In the genomic region with DNA sequence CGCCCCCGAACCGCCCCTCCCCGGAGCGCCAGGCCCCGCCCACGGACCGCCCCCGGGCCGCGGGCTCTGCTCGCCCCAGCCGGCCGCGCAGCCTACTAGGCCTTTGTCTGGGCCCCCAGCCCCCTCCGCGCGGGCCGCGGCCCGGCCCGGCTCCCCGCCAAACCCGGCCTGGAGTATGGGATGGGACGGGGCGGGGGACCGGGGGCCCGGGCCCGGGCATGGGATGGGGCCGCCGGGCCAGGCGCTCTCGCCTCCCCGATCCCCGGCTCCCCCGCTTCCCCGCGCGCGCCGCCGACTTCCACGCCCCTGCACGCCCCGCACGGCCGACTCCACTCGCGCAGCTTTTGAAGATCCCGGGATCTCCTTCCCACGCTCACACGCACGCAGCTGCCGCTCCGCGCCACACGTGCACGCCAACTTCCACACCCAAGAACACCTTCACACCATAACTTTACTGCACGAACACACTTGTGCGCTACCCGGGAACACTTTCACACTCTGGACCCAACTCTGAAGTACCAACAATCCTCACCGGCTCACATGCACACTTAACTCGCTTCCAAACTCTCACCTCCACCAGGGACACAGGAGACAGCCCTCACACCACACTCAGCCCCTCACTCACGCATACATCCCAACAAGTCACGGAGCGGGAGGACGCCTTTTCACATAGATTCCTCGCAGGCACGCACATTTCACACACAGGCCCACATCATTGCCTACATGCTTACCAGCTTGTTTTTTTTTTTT, we compare ENCODE assay signal across 8 cellular contexts. TPM values are rescaled to one million over a fixed set of nuclear protein-coding genes. Genes with fewer than 3 reads are reported as not detected.
DNase-seq lines count a peak whose midpoint lies in the region; ATAC-seq and TF ChIP-seq lines count a peak whose summit lies in the region.

No MANE protein-coding gene starts in this region.

- peaks cover 45% of the 10 kb centered on the region for H3K4me1 Mint-ChIP-seq in Calu3 (ENCODE audit: low read depth, unreplicated experiment)

- no peaks in the 10 kb centered on the region for H3K36me3 ChIP-seq in effector memory CD4-positive, alpha-beta T cell (ENCODE audit: control insufficient read depth, insufficient read depth, low read length)
- no peaks in the 10 kb centered on the region for H3K36me3 ChIP-seq in lung (ENCODE audit: control insufficient read depth in 2 of 2, insufficient read depth in 2 of 2, low read length in 2 of 2)

- H3K27me3 ChIP-seq in effector memory CD4-positive, alpha-beta T cell (replicated peaks; ENCODE audit: control insufficient read depth, insufficient read depth, low read length, poor library complexity, severe bottlenecking) = no peaks in the 10 kb centered on the region
- no peaks in the 10 kb centered on the region for H3K27me3 ChIP-seq in lung (ENCODE audit: control insufficient read depth, insufficient read depth)

- peaks cover 63% of the 10 kb centered on the region for H3K36me3 Mint-ChIP-seq in Calu3 (ENCODE audit: insufficient read depth, unreplicated experiment)

- CTCF ChIA-PET in Calu3 (lab: Charles Lee) = no interaction called here

- H3K4me3 Mint-ChIP-seq in Calu3 (ENCODE audit: low read depth, unreplicated experiment) = peak overlapping the region; percentile 85

- no peaks in the 10 kb centered on the region for H3K9me3 ChIP-seq in effector memory CD4-positive, alpha-beta T cell (ENCODE audit: control insufficient read depth, low read length)
- H3K9me3 ChIP-seq in lung (ENCODE audit: control insufficient read depth in 2 of 2, insufficient read depth in 1 of 2, low read length in 1 of 2) = no peaks in the 10 kb centered on the region

- DNase-seq in Calu3 (peak; percentile 81), NCI-H510A (lab: John Stamatoyannopoulos, UW) (peak; percentile 71), lung (ENCODE audit: low spot score) (peak; percentile 76)
- peak; percentile 14 to 20 for DNase-seq in activated CD8-positive, alpha-beta memory T cell treated with anti-CD3 and anti-CD28 coated beads for 4 hours (ENCODE audit: low read depth in 2 of 2)
- peak; percentile 35 to 55 (median 45) for DNase-seq in effector memory CD4-positive, alpha-beta T cell
- DNase-seq in stimulated activated CD4-positive, alpha-beta T cell treated with anti-CD3 and anti-CD28 coated beads, Interleukin-4, amount 100 ng/mL, for 24 hours = peak; percentile 65

- H3K27me3 Mint-ChIP-seq in Calu3 (ENCODE audit: unreplicated experiment) = no peaks in the 10 kb centered on the region

- H3K4me3 ChIP-seq in effector memory CD4-positive, alpha-beta T cell (ENCODE audit: insufficient read depth, low read depth, low read length, poor library complexity, severe bottlenecking) = peak overlapping the region; percentile 62
- peak overlapping the region; percentile 8 for H3K4me3 ChIP-seq in lung

- no TSS peak for BruUV-seq in Calu3 (replicated peaks; lab: Mats Ljungman, UMichigan)

- intact Hi-C loops in Calu3 (cut with micrococcal nuclease; ENCODE audit: unreplicated experiment) = no loop called here

- H3K9me3 Mint-ChIP-seq in Calu3 (ENCODE audit: low read depth, unreplicated experiment) = no peaks in the 10 kb centered on the region

- peak overlapping the region; percentile 92 for H3K27ac Mint-ChIP-seq in Calu3 (ENCODE audit: unreplicated experiment)

- no peaks in the 10 kb centered on the region for H3K4me1 ChIP-seq in effector memory CD4-positive, alpha-beta T cell (ENCODE audit: control insufficient read depth, insufficient read depth, low read length, poor library complexity, severe bottlenecking)
- peaks cover 22 to 36% of the 10 kb centered on the region in 2 donors for H3K4me1 ChIP-seq in lung (ENCODE audit: control insufficient read depth in 2 of 2, insufficient read depth in 2 of 2, low read length in 2 of 2)

- 10 to 30% methylated on average over 22 to 68 of the region's 69 CpGs for WGBS in lung, 2 donors

- ATAC-seq in HG02623 (IDR thresholded peaks at IDR 0.05; ENCODE audit: unreplicated experiment) (peak; percentile 57), lung (ENCODE audit: insufficient read depth, low FRiP score) (peak; percentile 77), HG02970 (IDR thresholded peaks at IDR 0.05; ENCODE audit: low FRiP score, unreplicated experiment) (no peak)

- TF ChIP-seq CTCF in Calu3 (IDR thresholded peaks at IDR 0.05; ENCODE audit: unreplicated experiment) = no peak
- no peak for TF ChIP-seq CTCF in lung (IDR thresholded peaks at IDR 0.05; ENCODE audit: control extremely low read depth, extremely low read depth)

- H3K27ac ChIP-seq in effector memory CD4-positive, alpha-beta T cell (ENCODE audit: insufficient read depth, low read length, poor library complexity, severe bottlenecking) = no peak overlapping the region
- peak overlapping the region; percentile 29 to 77 for H3K27ac ChIP-seq in lung (ENCODE audit: low read depth in 1 of 2, low read length in 1 of 2)

RNA-seq across cellular contexts. Expression of gene HSPG2, which starts 0.4 kb away (rescaled TPM):
- 397 and 398 TPM in 2 replicates for total RNA-seq in Calu3 (2022)
- 100 to 1,000 TPM; 180 to 335 TPM for total RNA-seq in lung
- polyA plus RNA-seq in lung = 100 to 1,000 TPM in 1 of 2 donors, 10 to 100 TPM in 1; 58.0 to 100 TPM

RNA-seq across cellular contexts. Expression of gene CELA3B, which starts 39.3 kb away (rescaled TPM):
- total RNA-seq in Calu3 (2022) (not detected in 2 replicates), lung (1 to 10 TPM in 1 of 2 donors, not detected in 1; 6.7 TPM)
- under 1 TPM; 0.18 to 0.37 TPM for polyA plus RNA-seq in lung

Comparison
In these comparisons a context has a peak if more than half of its experiments do, and no peak if none do; other contexts are left out.
1. DNase-seq: peak in every context shown above with its lines; median percentile 81 in Calu3; 76 in lung; 71 in NCI-H510A; 65 in stimulated activated CD4-positive, alpha-beta T cell treated with anti-CD3 and anti-CD28 coated beads, Interleukin-4, amount 100 ng/mL, for 24 hours; 45 in effector memory CD4-positive, alpha-beta T cell; 17 in activated CD8-positive, alpha-beta memory T cell treated with anti-CD3 and anti-CD28 coated beads for 4 hours.